ENCODE assay signal across 13 cellular contexts in genomic region chr6:120945905-120946594, GRCh38.
DNase-seq lines count a peak whose midpoint lies in the region; ATAC-seq lines count a peak whose summit lies in the region.
"Had no signal": no experiment of that assay in that cellular context is flagged by ENCODE, and none has a peak within 500 bp of the region (broad histone marks: within the 10 kb centered on the region; RNA-seq: fewer than 3 reads in every experiment).

No MANE protein-coding gene starts in this region.

- DNase-seq in NCI-H510A treated with DMSO at 0.1 percent for 48 hours (lab: John Stamatoyannopoulos, UW), result no peak
- DNase-seq in GM19240 (ENCODE audit: insufficient read length, low spot score), result no peak
- DNase-seq in AML-193 (lab: John Stamatoyannopoulos, UW), result no peak
- DNase-seq in cerebellum (ENCODE audit: low spot score), result no peak
- DNase-seq: activated CD4-positive, CD25-positive, alpha-beta regulatory T cell treated with anti-CD3 and anti-CD28 coated beads, Interleukin-2, amount 50 U/mL, for 72 hours; effector memory CD8-positive, alpha-beta T cell; naive thymus-derived CD8-positive, alpha-beta T cell; NCI-H2029 treated with DMSO at 0.1 percent for 48 hours; NCI-H748 treated with DMSO at 0.1 percent for 48 hours had no signal

- ATAC-seq in GM18858 (IDR thresholded peaks at IDR 0.05; ENCODE audit: unreplicated experiment), result peak; percentile 64
- peak; percentile 37 for ATAC-seq in GM19468 (IDR thresholded peaks at IDR 0.05; ENCODE audit: extremely low read depth, unreplicated experiment)
- peak; percentile 85 for ATAC-seq in HG02885 (IDR thresholded peaks at IDR 0.05; ENCODE audit: poor library complexity, unreplicated experiment)
- ATAC-seq in HG03469 (IDR thresholded peaks at IDR 0.05; ENCODE audit: unreplicated experiment), result peak; percentile 74
- ATAC-seq: effector memory CD8-positive, alpha-beta T cell; naive thymus-derived CD8-positive, alpha-beta T cell had no signal
